Comparison of ENCODE assay signal across 9 cellular contexts in genomic region chr10:6136215-6137201, GRCh38. TPM values are rescaled to one million over a fixed set of nuclear protein-coding genes. Genes with fewer than 3 reads are reported as not detected.
DNase-seq lines count a peak whose midpoint lies in the region; ATAC-seq and TF ChIP-seq lines count a peak whose summit lies in the region.
"Had no signal": no experiment of that assay in that cellular context is flagged by ENCODE, and none has a peak within 500 bp of the region (broad histone marks: within the 10 kb centered on the region; RNA-seq: fewer than 3 reads in every experiment).

No MANE protein-coding gene starts in this region.

- H3K4me3 Mint-ChIP-seq in activated T-helper 17 cell treated with anti-CD3 and anti-CD28 coated beads, Interleukin-2, amount 50 U/mL, for 72 hours: peak overlapping the region; percentile 90

- POLR2A ChIA-PET in A673 (lab: Charles Lee; ENCODE audit: low non-redundant PET): no interaction called here

- H3K4me1 ChIP-seq in A673 (ENCODE audit: insufficient read depth, low read length, poor library complexity, severe bottlenecking) (no peaks in the 10 kb centered on the region), ascending aorta (no peaks in the 10 kb centered on the region), esophagus muscularis mucosa (peaks cover 0 to 8% (median 0%) of the 10 kb centered on the region in 4 donors)

- H3K9me3 ChIP-seq in A673 (ENCODE audit: low read depth, low read length, poor library complexity, severe bottlenecking) (no peaks in the 10 kb centered on the region), ascending aorta (no peaks in the 10 kb centered on the region), esophagus muscularis mucosa (no peaks in the 10 kb centered on the region)
- H3K9me3 ChIP-seq: BLaER1 had no signal

- peaks cover 24% of the 10 kb centered on the region for H3K27me3 ChIP-seq in A673 (replicated peaks; ENCODE audit: insufficient read depth, low read depth, low read length, poor library complexity)
- no peaks in the 10 kb centered on the region for H3K27me3 ChIP-seq in ascending aorta
- H3K27me3 ChIP-seq in esophagus muscularis mucosa: peaks cover 0 to 41% (median 0%) of the 10 kb centered on the region in 4 donors
- H3K27me3 ChIP-seq: BLaER1 had no signal

- no peak overlapping the region for H3K4me3 ChIP-seq in A673 (ENCODE audit: low read depth, low read length, poor library complexity, severe bottlenecking)
- H3K4me3 ChIP-seq in ascending aorta: no peak overlapping the region
- H3K4me3 ChIP-seq in esophagus muscularis mucosa: no peak overlapping the region
- H3K4me3 ChIP-seq: BLaER1 had no signal

- ATAC-seq in HG03175 (IDR thresholded peaks at IDR 0.05; ENCODE audit: unreplicated experiment) (peak; percentile 50), sciatic nerve (no peak)
- ATAC-seq in activated T-helper 17 cell treated with anti-CD3 and anti-CD28 coated beads, Interleukin-2, amount 50 U/mL, for 72 hours (replicated peaks): peak; percentile 78

- H3K9me3 Mint-ChIP-seq in activated T-helper 17 cell treated with anti-CD3 and anti-CD28 coated beads, Interleukin-2, amount 50 U/mL, for 72 hours: no peaks in the 10 kb centered on the region

- H3K27ac Mint-ChIP-seq in activated T-helper 17 cell treated with anti-CD3 and anti-CD28 coated beads, Interleukin-2, amount 50 U/mL, for 72 hours: peak overlapping the region; percentile 98

- DNase-seq in activated CD4-positive, alpha-beta T cell treated with anti-CD3 and anti-CD28 coated beads for 4 hours: peak; percentile 27 to 44
- DNase-seq in activated CD4-positive, alpha-beta T cell treated with anti-CD3 and anti-CD28 coated beads for 1 hour: no peak
- DNase-seq in sciatic nerve (ENCODE audit: low spot score) (peak; percentile 49), A673 (ENCODE audit: low spot score) (no peak), ascending aorta (ENCODE audit: low spot score in 2 of 2) (no peak), esophagus muscularis mucosa (ENCODE audit: extremely low spot score) (no peak)

- H3K27ac ChIP-seq in A673 (ENCODE audit: low read depth, low read length, poor library complexity, severe bottlenecking) (no peak overlapping the region), ascending aorta (no peak overlapping the region), esophagus muscularis mucosa (replicated peaks in 1 of 4) (no peak overlapping the region)
- H3K27ac ChIP-seq: BLaER1 had no signal

- no peaks in the 10 kb centered on the region for H3K27me3 Mint-ChIP-seq in activated T-helper 17 cell treated with anti-CD3 and anti-CD28 coated beads, Interleukin-2, amount 50 U/mL, for 72 hours

- H3K36me3 ChIP-seq in A673 (ENCODE audit: insufficient read depth, low read length, poor library complexity, severe bottlenecking) (no peaks in the 10 kb centered on the region), ascending aorta (no peaks in the 10 kb centered on the region), esophagus muscularis mucosa (no peaks in the 10 kb centered on the region)
- H3K36me3 ChIP-seq: BLaER1 had no signal

- H3K4me1 Mint-ChIP-seq in activated T-helper 17 cell treated with anti-CD3 and anti-CD28 coated beads, Interleukin-2, amount 50 U/mL, for 72 hours: peaks cover 43% of the 10 kb centered on the region

- TF ChIP-seq POLR2A in esophagus muscularis mucosa (IDR thresholded peaks at IDR 0.05; ENCODE audit: low read depth): no peak

- BruUV-seq in A673 (replicated peaks; lab: Mats Ljungman, UMichigan): no TSS peak

- TF ChIP-seq CTCF in A673 (conservative IDR thresholded peaks at IDR 0.05; ENCODE audit: low read depth, low read length) (no peak), ascending aorta (IDR thresholded peaks at IDR 0.05) (no peak), esophagus muscularis mucosa (IDR thresholded peaks at IDR 0.05) (no peak)

- no peak for TF ChIP-seq EP300 in esophagus muscularis mucosa (IDR thresholded peaks at IDR 0.05)

- H3K36me3 Mint-ChIP-seq in activated T-helper 17 cell treated with anti-CD3 and anti-CD28 coated beads, Interleukin-2, amount 50 U/mL, for 72 hours (ENCODE audit: low read depth): peaks cover 29% of the 10 kb centered on the region

- CTCF ChIA-PET in A673 (lab: Charles Lee): no interaction called here

- intact Hi-C loops in sciatic nerve (cut with DNase I) (no loop called here), A673 (cut with micrococcal nuclease; ENCODE audit: unreplicated experiment) (no loop called here), ascending aorta (cut with DNase I) (no loop called here), esophagus muscularis mucosa (cut with DNase I) (no loop called here)

- 73% methylated on average over 13 of the region's 20 CpGs for WGBS in esophagus muscularis mucosa

RNA-seq across cellular contexts. Expression of gene RBM17, which starts 47.7 kb away (rescaled TPM):
- total RNA-seq in activated T-helper 17 cell treated with anti-CD3 and anti-CD28 coated beads, Interleukin-2, amount 50 U/mL, for 72 hours: 100 to 1,000 TPM; 157 to 253 TPM
- total RNA-seq in sciatic nerve (95.0 TPM), A673 (2021) (195 and 200 TPM in 2 replicates), ascending aorta (22.7 TPM), esophagus muscularis mucosa (10 to 100 TPM; 48.5 to 72.9 (median 59.5) TPM)

Comparison
In these comparisons a context has a peak if more than half of its experiments do, and no peak if none do; other contexts are left out.
1. DNase-seq: peak in activated CD4-positive, alpha-beta T cell treated with anti-CD3 and anti-CD28 coated beads for 4 hours (2 of 2) and sciatic nerve (single experiment); none in activated CD4-positive, alpha-beta T cell treated with anti-CD3 and anti-CD28 coated beads for 1 hour (single experiment), A673 (single experiment), ascending aorta (0 of 2) and esophagus muscularis mucosa (single experiment).